ENCODE assay signal across 40 cellular contexts in the genomic region with DNA sequence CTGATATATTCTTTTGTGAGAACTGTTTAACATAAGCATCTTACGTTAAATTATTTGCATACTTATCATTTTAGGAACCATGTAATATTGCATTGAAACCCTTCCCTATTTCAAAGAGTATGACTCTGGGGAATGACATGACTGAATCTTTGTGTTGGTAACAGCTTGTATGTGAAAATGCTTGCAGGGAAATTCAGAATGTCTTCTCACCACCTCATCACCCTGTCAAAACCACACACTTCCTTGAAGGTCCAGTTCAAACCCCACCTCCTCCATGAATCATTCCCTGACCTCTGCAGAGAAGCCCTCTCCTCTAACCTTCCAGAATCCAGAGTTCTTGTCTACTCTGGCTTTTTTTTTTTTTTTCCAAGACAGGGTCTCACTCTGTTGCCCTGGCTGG. TPM values are rescaled to one million over a fixed set of nuclear protein-coding genes. Genes with fewer than 3 reads are reported as not detected.
"Had no signal": no experiment of that assay in that cellular context is flagged by ENCODE, and none has a peak within 500 bp of the region (broad histone marks: within the 10 kb centered on the region; RNA-seq: fewer than 3 reads in every experiment).

No MANE protein-coding gene starts in this region.

- H3K4me1 ChIP-seq: adrenal gland, ascending aorta, breast epithelium, esophagus squamous epithelium, heart left ventricle had no signal

- H3K4me1 Mint-ChIP-seq: activated B cell treated with CpG ODN at 0.5 μM for 24 hours; activated naive CD4-positive, alpha-beta T cell treated with anti-CD3 and anti-CD28 coated beads, Interleukin-2, amount 50 U/mL, for 24 hours; activated naive CD8-positive, alpha-beta T cell treated with anti-CD3 and anti-CD28 coated beads for 36 hours; activated naive CD8-positive, alpha-beta T cell treated with anti-CD3 and anti-CD28 coated beads, Interleukin-2, amount 50 U/mL, for 24 hours; brain; T-helper 17 cell had no signal

- FAIRE-seq: colon, endometrium, endothelial cell of umbilical vein, frontal cortex had no signal

- H3K36me3 Mint-ChIP-seq: activated naive CD4-positive, alpha-beta T cell treated with anti-CD3 and anti-CD28 coated beads, Interleukin-2, amount 50 U/mL, for 24 hours; activated naive CD8-positive, alpha-beta T cell treated with anti-CD3 and anti-CD28 coated beads for 36 hours; brain had no signal

- DNase-seq: activated B cell treated with CpG ODN at 0.5 μM for 24 hours; activated CD4-positive, alpha-beta T cell treated with anti-CD3 and anti-CD28 coated beads for 48 hours; activated CD4-positive, alpha-beta T cell treated with anti-CD3 and anti-CD28 coated beads, Interleukin-2, amount 50 U/mL, for 1 hour; activated CD4-positive, alpha-beta T cell treated with anti-CD3 and anti-CD28 coated beads, Interleukin-2, amount 50 U/mL, for 48 hours; activated CD8-positive, alpha-beta memory T cell treated with anti-CD3 and anti-CD28 coated beads for 24 hours; activated CD8-positive, alpha-beta T cell treated with anti-CD3 and anti-CD28 coated beads for 36 hours; activated effector memory CD4-positive, alpha-beta T cell treated with anti-CD3 and anti-CD28 coated beads, Interleukin-2, amount 50 U/mL, for 16 hours; activated naive CD4-positive, alpha-beta T cell treated with anti-CD3 and anti-CD28 coated beads for 36 hours; activated naive CD8-positive, alpha-beta T cell treated with anti-CD3 and anti-CD28 coated beads for 36 hours; activated naive CD8-positive, alpha-beta T cell treated with anti-CD3 and anti-CD28 coated beads, Interleukin-2, amount 50 U/mL, for 24 hours; activated T-cell treated with anti-CD3 and anti-CD28 coated beads, Interleukin-2, amount 50 U/mL, for 48 hours; adrenal gland; cortex of kidney; dermis blood vessel endothelial cell; effector CD4-positive, alpha-beta T cell; effector memory CD8-positive, alpha-beta T cell; esophagus squamous epithelium; glutamatergic neuron; heart left ventricle; T-helper 1 cell; T-helper 17 cell; T1000; WERI-Rb-1 had no signal

- H3K9me3 Mint-ChIP-seq: activated B cell treated with CpG ODN at 0.5 μM for 24 hours; activated naive CD8-positive, alpha-beta T cell treated with anti-CD3 and anti-CD28 coated beads for 36 hours; activated T-helper 1 cell treated with anti-CD3 and anti-CD28 coated beads, Interleukin-12 subunit alpha, Interleukin-12 subunit beta, Interleukin-2, Interleukin-4 antibody, amounts not matched to agents 30 ng/mL and 10 ng/mL and 1 ng/mL, durations not matched to agents 14 hours and 24 hours and 36 hours; activated T-helper 2 cell treated with anti-CD3 and anti-CD28 coated beads, Interferon-gamma antibody, Interleukin-2, Interleukin-4, amounts not matched to agents 10 μg/mL and 5 μg/mL and 100 μg/mL, durations not matched to agents 14 hours and 24 hours and 36 hours; T-helper 2 cell treated with Interferon-gamma antibody and Interleukin-4, amounts not matched to agents 5 μg/mL and 100 μg/mL, for 36 hours had no signal

- H3K27ac Mint-ChIP-seq: activated B cell treated with CpG ODN at 0.5 μM for 24 hours; activated CD8-positive, alpha-beta T cell treated with anti-CD3 and anti-CD28 coated beads for 36 hours; activated naive CD4-positive, alpha-beta T cell treated with anti-CD3 and anti-CD28 coated beads for 36 hours; activated naive CD4-positive, alpha-beta T cell treated with anti-CD3 and anti-CD28 coated beads, Interleukin-2, amount 50 U/mL, for 24 hours; activated naive CD8-positive, alpha-beta T cell treated with anti-CD3 and anti-CD28 coated beads for 36 hours; activated naive CD8-positive, alpha-beta T cell treated with anti-CD3 and anti-CD28 coated beads, Interleukin-2, amount 50 U/mL, for 24 hours; activated T-helper 1 cell treated with anti-CD3 and anti-CD28 coated beads, Interleukin-12 subunit alpha, Interleukin-12 subunit beta, Interleukin-2, Interleukin-4 antibody, amounts not matched to agents 30 ng/mL and 10 ng/mL and 1 ng/mL, durations not matched to agents 14 hours and 24 hours and 36 hours; activated T-helper 2 cell treated with anti-CD3 and anti-CD28 coated beads, Interferon-gamma antibody, Interleukin-2, Interleukin-4, amounts not matched to agents 10 μg/mL and 5 μg/mL and 100 μg/mL, durations not matched to agents 14 hours and 24 hours and 36 hours; brain; effector memory CD8-positive, alpha-beta T cell; T-helper 17 cell; T-helper 2 cell treated with Interferon-gamma antibody and Interleukin-4, amounts not matched to agents 5 μg/mL and 100 μg/mL, for 36 hours had no signal

- H3K36me3 ChIP-seq: adrenal gland, ascending aorta, breast epithelium, esophagus squamous epithelium, heart left ventricle, WERI-Rb-1 had no signal

- ATAC-seq: activated CD4-positive, CD25-positive, alpha-beta regulatory T cell treated with anti-CD3 and anti-CD28 coated beads, Interleukin-2, amount 50 U/mL, for 24 hours; activated CD8-positive, alpha-beta T cell treated with anti-CD3 and anti-CD28 coated beads for 36 hours; activated naive CD8-positive, alpha-beta T cell treated with anti-CD3 and anti-CD28 coated beads, Interleukin-2, amount 50 U/mL, for 24 hours; effector memory CD8-positive, alpha-beta T cell; heart left ventricle; T-helper 17 cell had no signal

- H3K4me3 ChIP-seq: adrenal gland, ascending aorta, breast epithelium, esophagus squamous epithelium, heart left ventricle had no signal

- H3K27ac ChIP-seq: adrenal gland, ascending aorta, breast epithelium, epithelial cell of prostate, esophagus squamous epithelium, heart left ventricle, WERI-Rb-1 had no signal

- H3K4me3 Mint-ChIP-seq: activated B cell treated with CpG ODN at 0.5 μM for 24 hours; activated CD8-positive, alpha-beta T cell treated with anti-CD3 and anti-CD28 coated beads for 36 hours; activated naive CD4-positive, alpha-beta T cell treated with anti-CD3 and anti-CD28 coated beads for 36 hours; activated naive CD4-positive, alpha-beta T cell treated with anti-CD3 and anti-CD28 coated beads, Interleukin-2, amount 50 U/mL, for 24 hours; activated naive CD8-positive, alpha-beta T cell treated with anti-CD3 and anti-CD28 coated beads for 36 hours; activated naive CD8-positive, alpha-beta T cell treated with anti-CD3 and anti-CD28 coated beads, Interleukin-2, amount 50 U/mL, for 24 hours; activated T-helper 1 cell treated with anti-CD3 and anti-CD28 coated beads, Interleukin-12 subunit alpha, Interleukin-12 subunit beta, Interleukin-2, Interleukin-4 antibody, amounts not matched to agents 30 ng/mL and 10 ng/mL and 1 ng/mL, durations not matched to agents 14 hours and 24 hours and 36 hours; brain; effector memory CD8-positive, alpha-beta T cell; T-helper 17 cell; T-helper 2 cell treated with Interferon-gamma antibody and Interleukin-4, amounts not matched to agents 5 μg/mL and 100 μg/mL, for 36 hours had no signal

- H3K27me3 ChIP-seq: ascending aorta had no signal

- H3K9me3 ChIP-seq: adrenal gland, ascending aorta, breast epithelium, esophagus squamous epithelium had no signal

RNA-seq across cellular contexts. Expression of gene NKX2-3, which starts 26.3 kb away (rescaled TPM):
- total RNA-seq: activated B cell treated with CpG ODN at 0.5 μM for 24 hours; activated CD8-positive, alpha-beta T cell treated with anti-CD3 and anti-CD28 coated beads for 36 hours; activated naive CD4-positive, alpha-beta T cell treated with anti-CD3 and anti-CD28 coated beads for 36 hours; activated naive CD8-positive, alpha-beta T cell treated with anti-CD3 and anti-CD28 coated beads for 36 hours; activated T-helper 1 cell treated with anti-CD3 and anti-CD28 coated beads, Interleukin-12 subunit alpha, Interleukin-12 subunit beta, Interleukin-2, Interleukin-4 antibody, amounts not matched to agents 30 ng/mL and 10 ng/mL and 1 ng/mL, durations not matched to agents 14 hours and 24 hours and 36 hours; activated T-helper 2 cell treated with anti-CD3 and anti-CD28 coated beads, Interferon-gamma antibody, Interleukin-2, Interleukin-4, amounts not matched to agents 10 μg/mL and 5 μg/mL and 100 μg/mL, durations not matched to agents 14 hours and 24 hours and 36 hours; adrenal gland; ascending aorta; cardiac septum; chondrocyte; dermis blood vessel endothelial cell; endothelial cell of umbilical vein; fibroblast of lung; fibroblast of villous mesenchyme; heart left ventricle; T-helper 17 cell had no signal
- polyA plus RNA-seq: endothelial cell of umbilical vein, fibroblast of lung, heart left ventricle had no signal
